Comparison of ENCODE assay signal across 17 cellular contexts in the genomic region with DNA sequence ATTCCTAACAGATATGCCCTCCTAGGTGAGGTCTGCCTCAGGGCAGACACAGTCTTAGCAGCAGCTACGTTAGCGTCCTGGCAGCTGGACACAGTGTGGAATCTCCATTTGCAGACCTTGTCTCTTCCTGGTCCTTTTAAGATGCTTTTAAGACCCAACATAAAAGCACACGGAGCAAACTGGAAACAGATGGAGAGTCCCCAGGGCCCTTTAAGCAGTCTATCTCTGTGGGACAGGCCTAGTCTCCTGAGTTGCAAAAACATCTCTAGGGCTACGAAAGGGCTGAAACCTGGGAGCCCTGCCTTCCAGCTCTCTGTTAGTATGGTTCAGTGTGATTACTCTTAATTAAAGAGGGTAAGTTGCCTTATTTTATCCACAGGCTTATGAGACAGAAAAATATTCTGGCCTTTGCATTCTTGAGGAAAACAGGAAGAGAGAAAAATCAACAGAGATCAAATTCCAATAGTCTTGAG.
DNase-seq lines count a peak whose midpoint lies in the region; ATAC-seq and TF ChIP-seq lines count a peak whose summit lies in the region.
"Had no signal": no experiment of that assay in that cellular context is flagged by ENCODE, and none has a peak within 500 bp of the region (broad histone marks: within the 10 kb centered on the region; RNA-seq: fewer than 3 reads in every experiment).

No MANE protein-coding gene starts in this region.

- peak overlapping the region; percentile 20 for H3K27ac Mint-ChIP-seq in dendritic cell treated with granulocyte-macrophage colony-stimulating factor and Interleukin-4, amounts not matched to agents 40 ng/mL and 50 ng/mL, for 4 days
- H3K27ac Mint-ChIP-seq in nephron = peak overlapping the region; percentile 93 to 94 (median 94)
- H3K27ac Mint-ChIP-seq: activated CD4-positive, alpha-beta T cell treated with anti-CD3 and anti-CD28 coated beads, Interleukin-2, amount 10 ng/mL, durations not matched to agents 24 days and 14 days; activated T-cell treated with anti-CD3 and anti-CD28 coated beads, Interleukin-2, amount 50 U/mL, for 72 hours; progenitor cell of endocrine pancreas; stimulated activated naive CD8-positive, alpha-beta T cell treated with anti-CD3 and anti-CD28 coated beads, Interleukin-15, Interleukin-2, amounts not matched to agents 100 ng/mL and 50 ng/mL, for 24 hours had no signal

- DNase-seq in EL = peak; percentile 31
- DNase-seq in NCI-H69 (lab: John Stamatoyannopoulos, UW) = peak; percentile 75
- DNase-seq in coronary artery (ENCODE audit: low spot score) = no peak
- DNase-seq in HPDE6-E6E7 (ENCODE audit: extremely low spot score) = no peak
- DNase-seq: activated CD4-positive, alpha-beta T cell treated with anti-CD3 and anti-CD28 coated beads, Interleukin-2, amount 10 ng/mL, durations not matched to agents 24 days and 14 days; activated T-cell treated with anti-CD3 and anti-CD28 coated beads, Interleukin-2, amount 50 U/mL, for 72 hours; aorta; NCI-H1436 treated with DMSO at 0.1 percent for 48 hours; stimulated activated CD4-positive, alpha-beta T cell treated with anti-CD3 and anti-CD28 coated beads, Interleukin-4, amount 100 ng/mL, for 24 hours; T-helper 2 cell had no signal

- no peak overlapping the region for H3K27ac ChIP-seq in coronary artery
- H3K27ac ChIP-seq: BLaER1 treated with 17β-estradiol and CSF1 and Interleukin-3, amounts not matched to agents 10 nM and 100 nM had no signal

- intact Hi-C loops in dendritic cell treated with granulocyte-macrophage colony-stimulating factor and Interleukin-4, amounts not matched to agents 40 ng/mL and 50 ng/mL, for 4 days (cut with micrococcal nuclease) = no loop called here

- H3K27me3 Mint-ChIP-seq in dendritic cell treated with granulocyte-macrophage colony-stimulating factor and Interleukin-4, amounts not matched to agents 40 ng/mL and 50 ng/mL, for 4 days = no peaks in the 10 kb centered on the region
- no peaks in the 10 kb centered on the region for H3K27me3 Mint-ChIP-seq in nephron (ENCODE audit: low read depth)
- H3K27me3 Mint-ChIP-seq: activated CD4-positive, alpha-beta T cell treated with anti-CD3 and anti-CD28 coated beads, Interleukin-2, amount 10 ng/mL, durations not matched to agents 24 days and 14 days; progenitor cell of endocrine pancreas; stimulated activated naive CD8-positive, alpha-beta T cell treated with anti-CD3 and anti-CD28 coated beads, Interleukin-15, Interleukin-2, amounts not matched to agents 100 ng/mL and 50 ng/mL, for 24 hours had no signal

- TF ChIP-seq CTCF in nephron (IDR thresholded peaks at IDR 0.05; ENCODE audit: unreplicated experiment in 3 of 3) (no peak), coronary artery (IDR thresholded peaks at IDR 0.05) (no peak)

- peaks cover 18% of the 10 kb centered on the region for H3K36me3 Mint-ChIP-seq in dendritic cell treated with granulocyte-macrophage colony-stimulating factor and Interleukin-4, amounts not matched to agents 40 ng/mL and 50 ng/mL, for 4 days (ENCODE audit: low read depth)
- no peaks in the 10 kb centered on the region for H3K36me3 Mint-ChIP-seq in nephron (ENCODE audit: low read depth)

- ATAC-seq in HG02642 (IDR thresholded peaks at IDR 0.05; ENCODE audit: poor library complexity, unreplicated experiment) (no peak), HG03520 (IDR thresholded peaks at IDR 0.05; ENCODE audit: unreplicated experiment) (no peak)
- ATAC-seq: activated T-cell treated with anti-CD3 and anti-CD28 coated beads, Interleukin-2, amount 50 U/mL, for 72 hours had no signal

- peaks cover 38% of the 10 kb centered on the region for H3K4me1 Mint-ChIP-seq in dendritic cell treated with granulocyte-macrophage colony-stimulating factor and Interleukin-4, amounts not matched to agents 40 ng/mL and 50 ng/mL, for 4 days (ENCODE audit: low read depth)
- H3K4me1 Mint-ChIP-seq in nephron = peaks cover 34% of the 10 kb centered on the region

- H3K4me3 ChIP-seq in coronary artery = no peak overlapping the region
- H3K4me3 ChIP-seq: BLaER1 treated with 17β-estradiol and CSF1 and Interleukin-3, amounts not matched to agents 10 nM and 100 nM had no signal

- no peak overlapping the region for H3K4me3 Mint-ChIP-seq in dendritic cell treated with granulocyte-macrophage colony-stimulating factor and Interleukin-4, amounts not matched to agents 40 ng/mL and 50 ng/mL, for 4 days
- no peak overlapping the region for H3K4me3 Mint-ChIP-seq in nephron
- H3K4me3 Mint-ChIP-seq: activated CD4-positive, alpha-beta T cell treated with anti-CD3 and anti-CD28 coated beads, Interleukin-2, amount 10 ng/mL, durations not matched to agents 24 days and 14 days; activated T-cell treated with anti-CD3 and anti-CD28 coated beads, Interleukin-2, amount 50 U/mL, for 72 hours; stimulated activated naive CD8-positive, alpha-beta T cell treated with anti-CD3 and anti-CD28 coated beads, Interleukin-15, Interleukin-2, amounts not matched to agents 100 ng/mL and 50 ng/mL, for 24 hours had no signal

- H3K9me3 Mint-ChIP-seq in dendritic cell treated with granulocyte-macrophage colony-stimulating factor and Interleukin-4, amounts not matched to agents 40 ng/mL and 50 ng/mL, for 4 days = no peaks in the 10 kb centered on the region
- H3K9me3 Mint-ChIP-seq in nephron = peaks cover 14% of the 10 kb centered on the region

Comparison
In these comparisons a context has a peak if more than half of its experiments do, and no peak if none do; other contexts are left out.
1. DNase-seq: peak in EL (single experiment) and NCI-H69 (single experiment); none in coronary artery (single experiment) and HPDE6-E6E7 (single experiment).